ENCODE assay signal across 2 cellular contexts in genomic region chr19:45380107-45380506, GRCh38.
TF ChIP-seq lines count a peak whose summit lies in the region.

No MANE protein-coding gene starts in this region.

TF ChIP-seq in SK-N-SH, 30 proteins besides CTCF, POLR2A, EP300 and RAD21:
- TF ChIP-seq USF1 (IDR thresholded peaks at IDR 0.05; ENCODE audit: borderline replicate concordance, low read depth), result no peak
- TF ChIP-seq SMC3 (IDR thresholded peaks at IDR 0.05; ENCODE audit: low read depth, low read length), result no peak
- no peak for TF ChIP-seq TCF12 (IDR thresholded peaks at IDR 0.05)
- TF ChIP-seq, protein P1, sequence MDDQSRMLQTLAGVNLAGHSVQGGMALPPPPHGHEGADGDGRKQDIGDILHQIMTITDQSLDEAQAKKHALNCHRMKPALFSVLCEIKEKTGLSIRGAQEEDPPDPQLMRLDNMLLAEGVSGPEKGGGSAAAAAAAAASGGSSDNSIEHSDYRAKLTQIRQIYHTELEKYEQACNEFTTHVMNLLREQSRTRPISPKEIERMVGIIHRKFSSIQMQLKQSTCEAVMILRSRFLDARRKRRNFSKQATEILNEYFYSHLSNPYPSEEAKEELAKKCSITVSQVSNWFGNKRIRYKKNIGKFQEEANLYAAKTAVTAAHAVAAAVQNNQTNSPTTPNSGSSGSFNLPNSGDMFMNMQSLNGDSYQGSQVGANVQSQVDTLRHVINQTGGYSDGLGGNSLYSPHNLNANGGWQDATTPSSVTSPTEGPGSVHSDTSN (IDR thresholded peaks at IDR 0.05), result no peak

TF ChIP-seq in SK-N-SH treated with all-trans-retinoic acid at 6 μM for 48 hours, 23 proteins besides CTCF, POLR2A, EP300 and RAD21 (continued from another document):
- TF ChIP-seq, protein P2, sequence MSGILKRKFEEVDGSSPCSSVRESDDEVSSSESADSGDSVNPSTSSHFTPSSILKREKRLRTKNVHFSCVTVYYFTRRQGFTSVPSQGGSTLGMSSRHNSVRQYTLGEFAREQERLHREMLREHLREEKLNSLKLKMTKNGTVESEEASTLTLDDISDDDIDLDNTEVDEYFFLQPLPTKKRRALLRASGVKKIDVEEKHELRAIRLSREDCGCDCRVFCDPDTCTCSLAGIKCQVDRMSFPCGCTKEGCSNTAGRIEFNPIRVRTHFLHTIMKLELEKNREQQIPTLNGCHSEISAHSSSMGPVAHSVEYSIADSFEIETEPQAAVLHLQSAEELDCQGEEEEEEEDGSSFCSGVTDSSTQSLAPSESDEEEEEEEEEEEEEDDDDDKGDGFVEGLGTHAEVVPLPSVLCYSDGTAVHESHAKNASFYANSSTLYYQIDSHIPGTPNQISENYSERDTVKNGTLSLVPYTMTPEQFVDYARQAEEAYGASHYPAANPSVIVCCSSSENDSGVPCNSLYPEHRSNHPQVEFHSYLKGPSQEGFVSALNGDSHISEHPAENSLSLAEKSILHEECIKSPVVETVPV (CRISPR knock-in tag; IDR thresholded peaks at IDR 0.05), result no peak
- no peak for TF ChIP-seq TCF4 (CRISPR knock-in tag; IDR thresholded peaks at IDR 0.05; ENCODE audit: borderline replicate concordance)
- no peak for TF ChIP-seq ISL1 (CRISPR knock-in tag; IDR thresholded peaks at IDR 0.05)
- no peak for TF ChIP-seq ZC3H10 (CRISPR knock-in tag; IDR thresholded peaks at IDR 0.05)
- no peak for TF ChIP-seq CSDC2 (CRISPR knock-in tag; IDR thresholded peaks at IDR 0.05)
- no peak for TF ChIP-seq BACH2 (CRISPR knock-in tag; IDR thresholded peaks at IDR 0.05; ENCODE audit: borderline replicate concordance)
- no peak for TF ChIP-seq ZNF8 (CRISPR knock-in tag; IDR thresholded peaks at IDR 0.05)
- no peak for TF ChIP-seq OSR1 (CRISPR knock-in tag; IDR thresholded peaks at IDR 0.05)
